In genomic region chr20:62804021-62804631, GRCh38 we compare ENCODE assay signal across 8 cellular contexts. TPM values are rescaled to one million over a fixed set of nuclear protein-coding genes. Genes with fewer than 3 reads are reported as not detected.
DNase-seq lines count a peak whose midpoint lies in the region; ATAC-seq lines count a peak whose summit lies in the region.

No MANE protein-coding gene starts in this region.

- 18% methylated on average over 25 of the region's 25 CpGs for WGBS in right cardiac atrium

- no peaks in the 10 kb centered on the region for H3K9me3 ChIP-seq in right cardiac atrium (ENCODE audit: control insufficient read depth, low read length)

- H3K27ac Mint-ChIP-seq in T-helper 2 cell treated with Interferon-gamma antibody and Interleukin-4, amounts not matched to agents 5 μg/mL and 100 μg/mL, for 36 hours: peak overlapping the region; percentile 93
- H3K27ac Mint-ChIP-seq in stimulated activated naive CD8-positive, alpha-beta T cell treated with anti-CD3 and anti-CD28 coated beads, Interleukin-15, Interleukin-2, amounts not matched to agents 100 ng/mL and 50 ng/mL, for 24 hours: peak overlapping the region; percentile 82

- ATAC-seq in Right ventricle myocardium inferior: no peak
- no peak for ATAC-seq in left ventricle myocardium superior
- no peak for ATAC-seq in right cardiac atrium
- no peak for ATAC-seq in HG02973 (IDR thresholded peaks at IDR 0.05; ENCODE audit: unreplicated experiment)

- H3K4me1 ChIP-seq in right cardiac atrium (ENCODE audit: control insufficient read depth, insufficient read depth, low read length): peaks cover 11% of the 10 kb centered on the region

- intact Hi-C loops in Right ventricle myocardium inferior (cut with DNase I): no loop called here
- intact Hi-C loops in left ventricle myocardium superior (cut with micrococcal nuclease): loop anchor here (10.0 kb wide), 1 partner anchor 139 kb away; no protein-coding TSS in a partner anchor
- intact Hi-C loops in right cardiac atrium (cut with DNase I): no loop called here

- no peaks in the 10 kb centered on the region for H3K9me3 Mint-ChIP-seq in T-helper 2 cell treated with Interferon-gamma antibody and Interleukin-4, amounts not matched to agents 5 μg/mL and 100 μg/mL, for 36 hours
- no peaks in the 10 kb centered on the region for H3K9me3 Mint-ChIP-seq in stimulated activated naive CD8-positive, alpha-beta T cell treated with anti-CD3 and anti-CD28 coated beads, Interleukin-15, Interleukin-2, amounts not matched to agents 100 ng/mL and 50 ng/mL, for 24 hours

- H3K4me3 Mint-ChIP-seq in T-helper 2 cell treated with Interferon-gamma antibody and Interleukin-4, amounts not matched to agents 5 μg/mL and 100 μg/mL, for 36 hours: peak overlapping the region; percentile 93
- peak overlapping the region; percentile 71 for H3K4me3 Mint-ChIP-seq in stimulated activated naive CD8-positive, alpha-beta T cell treated with anti-CD3 and anti-CD28 coated beads, Interleukin-15, Interleukin-2, amounts not matched to agents 100 ng/mL and 50 ng/mL, for 24 hours

- H3K27me3 Mint-ChIP-seq in T-helper 2 cell treated with Interferon-gamma antibody and Interleukin-4, amounts not matched to agents 5 μg/mL and 100 μg/mL, for 36 hours (ENCODE audit: low read depth): no peaks in the 10 kb centered on the region
- H3K27me3 Mint-ChIP-seq in stimulated activated naive CD8-positive, alpha-beta T cell treated with anti-CD3 and anti-CD28 coated beads, Interleukin-15, Interleukin-2, amounts not matched to agents 100 ng/mL and 50 ng/mL, for 24 hours: no peaks in the 10 kb centered on the region

- H3K36me3 Mint-ChIP-seq in T-helper 2 cell treated with Interferon-gamma antibody and Interleukin-4, amounts not matched to agents 5 μg/mL and 100 μg/mL, for 36 hours (ENCODE audit: low read depth): peaks cover 35% of the 10 kb centered on the region
- H3K36me3 Mint-ChIP-seq in stimulated activated naive CD8-positive, alpha-beta T cell treated with anti-CD3 and anti-CD28 coated beads, Interleukin-15, Interleukin-2, amounts not matched to agents 100 ng/mL and 50 ng/mL, for 24 hours (ENCODE audit: low read depth): peaks cover 23% of the 10 kb centered on the region

- H3K27ac ChIP-seq in right cardiac atrium (ENCODE audit: low read length): peak overlapping the region; percentile 27

- no peaks in the 10 kb centered on the region for H3K27me3 ChIP-seq in right cardiac atrium (ENCODE audit: control insufficient read depth, insufficient read depth)

- H3K4me3 ChIP-seq in right cardiac atrium (ENCODE audit: low read length): peak overlapping the region; percentile 80

- peaks cover 20% of the 10 kb centered on the region for H3K4me1 Mint-ChIP-seq in T-helper 2 cell treated with Interferon-gamma antibody and Interleukin-4, amounts not matched to agents 5 μg/mL and 100 μg/mL, for 36 hours (ENCODE audit: low read depth)
- H3K4me1 Mint-ChIP-seq in stimulated activated naive CD8-positive, alpha-beta T cell treated with anti-CD3 and anti-CD28 coated beads, Interleukin-15, Interleukin-2, amounts not matched to agents 100 ng/mL and 50 ng/mL, for 24 hours (ENCODE audit: low read depth): peaks cover 29% of the 10 kb centered on the region

- DNase-seq in Right ventricle myocardium inferior (ENCODE audit: missing footprints) (peak; percentile 60), left ventricle myocardium superior (no peak), right cardiac atrium (peak in 1 of 3 donors; percentile 61), kidney glomerular epithelial cell (lab: John Stamatoyannopoulos, UW) (no peak)
- DNase-seq in T-helper 2 cell treated with Interferon-gamma antibody and Interleukin-4, amounts not matched to agents 5 μg/mL and 100 μg/mL, for 36 hours (ENCODE audit: low spot score): no peak
- no peak for DNase-seq in activated CD4-positive, CD25-positive, alpha-beta regulatory T cell treated with anti-CD3 and anti-CD28 coated beads, Interleukin-2, amount 50 U/mL, for 72 hours

RNA-seq across cellular contexts. Expression of gene OGFR, which starts 0.5 kb away (rescaled TPM):
- total RNA-seq in Right ventricle myocardium inferior (22.5 TPM), left ventricle myocardium superior (21.0 TPM), right cardiac atrium (10 to 100 TPM; 21.0 to 29.6 (median 24.2) TPM)
- polyA plus RNA-seq in right cardiac atrium: 26.6 TPM

RNA-seq across cellular contexts. Expression of gene MRGBP, which starts 7.9 kb away (rescaled TPM):
- total RNA-seq in Right ventricle myocardium inferior: 10.0 TPM
- total RNA-seq in left ventricle myocardium superior: 11.1 TPM
- 10 to 100 TPM in 1 of 4 donors, 1 to 10 TPM in 3; 8.3 to 10.9 (median 8.6) TPM for total RNA-seq in right cardiac atrium
- 12.1 TPM for polyA plus RNA-seq in right cardiac atrium

RNA-seq across cellular contexts. Expression of gene COL9A3, which starts 12.7 kb away (rescaled TPM):
- total RNA-seq in Right ventricle myocardium inferior (5.5 TPM), left ventricle myocardium superior (2.9 TPM), right cardiac atrium (1 to 10 TPM; 4.3 to 6.9 (median 5.6) TPM)
- 13.0 TPM for polyA plus RNA-seq in right cardiac atrium

RNA-seq across cellular contexts. Expression of gene TCFL5, which starts 57.5 kb away (rescaled TPM):
- 6.0 TPM for total RNA-seq in Right ventricle myocardium inferior
- total RNA-seq in left ventricle myocardium superior: 6.1 TPM
- 1 to 10 TPM; 7.8 to 9.9 (median 8.2) TPM for total RNA-seq in right cardiac atrium
- polyA plus RNA-seq in right cardiac atrium: 5.2 TPM
